20 cellular contexts compared by ENCODE assay signal in genomic region chr3:111850481-111850880, GRCh38. TPM values are rescaled to one million over a fixed set of nuclear protein-coding genes. Genes with fewer than 3 reads are reported as not detected.
DNase-seq lines count a peak whose midpoint lies in the region; ATAC-seq and FAIRE-seq lines count a peak whose summit lies in the region.
"Had no signal": no experiment of that assay in that cellular context is flagged by ENCODE, and none has a peak within 500 bp of the region (broad histone marks: within the 10 kb centered on the region; RNA-seq: fewer than 3 reads in every experiment).

No MANE protein-coding gene starts in this region.

- DNase-seq in EL (peak; percentile 60), NCI-H2029 treated with DMSO at 0.1 percent for 48 hours (lab: John Stamatoyannopoulos, UW) (peak; percentile 46), dermis blood vessel endothelial cell (peak; percentile 77), iris pigment epithelial cell (ENCODE audit: low read depth) (peak; percentile 92), HTR-8/SVneo (ENCODE audit: insufficient read length, low spot score) (no peak), SIG-M5 (lab: John Stamatoyannopoulos, UW) (no peak), DMS114 treated with DMSO at 0.1 percent for 48 hours (lab: John Stamatoyannopoulos, UW; ENCODE audit: unreplicated experiment) (no peak)
- DNase-seq: activated CD8-positive, alpha-beta T cell treated with anti-CD3 and anti-CD28 coated beads, Interleukin-2, amount 10 ng/mL, durations not matched to agents 7 days and 5 days; activated naive CD4-positive, alpha-beta T cell treated with anti-CD3 and anti-CD28 coated beads, Interleukin-2, amount 50 U/mL, for 16 hours; activated T-cell treated with anti-CD3 and anti-CD28 coated beads, Interleukin-2, amount 50 U/mL, for 48 hours; body of pancreas; CD8-positive, alpha-beta memory T cell; dorsolateral prefrontal cortex; Karpas-422 had no signal

- ATAC-seq in esophagus mucosa = no peak
- ATAC-seq: activated CD8-positive, alpha-beta T cell treated with anti-CD3 and anti-CD28 coated beads, Interleukin-2, amount 10 ng/mL, durations not matched to agents 7 days and 5 days; body of pancreas; sciatic nerve; stimulated activated memory B cell treated with anti-CD40 and anti-IgM and Interleukin-4, amounts not matched to agents 10 μg/mL and 1 μg/mL and 100 μg/mL, for 72 hours; WTC11 had no signal

- no peak for FAIRE-seq in HTR-8/SVneo (lab: Jason Lieb, UNC)
- FAIRE-seq: islet of Langerhans had no signal

RNA-seq across cellular contexts. Expression of gene PHLDB2, which starts 8.6 kb away (rescaled TPM):
- total RNA-seq in dermis blood vessel endothelial cell (73.8 and 89.9 TPM in 2 replicates), esophagus mucosa (22.2 TPM)
- total RNA-seq: HT-29 had no signal

Comparison
In these comparisons a context has a peak if more than half of its experiments do, and no peak if none do; other contexts are left out.
1. DNase-seq: peak in EL (single experiment), NCI-H2029 treated with DMSO at 0.1 percent for 48 hours (single experiment), dermis blood vessel endothelial cell (single experiment) and iris pigment epithelial cell (single experiment); none in HTR-8/SVneo (single experiment), SIG-M5 (single experiment) and DMS114 treated with DMSO at 0.1 percent for 48 hours (single experiment).